16 cellular contexts compared by ENCODE assay signal in genomic region chr9:97860451-97861147, GRCh38. TPM values are rescaled to one million over a fixed set of nuclear protein-coding genes. Genes with fewer than 3 reads are reported as not detected.
DNase-seq lines count a peak whose midpoint lies in the region; ATAC-seq and TF ChIP-seq lines count a peak whose summit lies in the region.
"Had no signal": no experiment of that assay in that cellular context is flagged by ENCODE, and none has a peak within 500 bp of the region (broad histone marks: within the 10 kb centered on the region; RNA-seq: fewer than 3 reads in every experiment).

No MANE protein-coding gene starts in this region.

- no peaks in the 10 kb centered on the region for H3K79me2 ChIP-seq in PC-3 (ENCODE audit: low read length)

- no peak for ATAC-seq in PC-3
- ATAC-seq: K562 had no signal

- H4K20me1 ChIP-seq in PC-3 (ENCODE audit: low read length): no peaks in the 10 kb centered on the region
- H4K20me1 ChIP-seq: BLaER1 treated with 17β-estradiol and CSF1 and Interleukin-3, amounts not matched to agents 10 nM and 100 nM had no signal

- H3K4me2 ChIP-seq in PC-3 (ENCODE audit: low read length): no peak overlapping the region
- H3K4me2 ChIP-seq: BLaER1 treated with 17β-estradiol and CSF1 and Interleukin-3, amounts not matched to agents 10 nM and 100 nM had no signal

- peaks cover 94% of the 10 kb centered on the region for H3K27me3 ChIP-seq in endodermal cell (ENCODE audit: control insufficient read depth, insufficient read depth, low read length, poor library complexity, severe bottlenecking)
- no peaks in the 10 kb centered on the region for H3K27me3 ChIP-seq in PC-3 (ENCODE audit: low read length)

- H3K9me3 ChIP-seq in endodermal cell (ENCODE audit: control insufficient read depth, low read length) (peaks cover 5% of the 10 kb centered on the region), PC-3 (ENCODE audit: low read length) (no peaks in the 10 kb centered on the region)
- H3K9me3 ChIP-seq: HAP-1 had no signal

- no peak overlapping the region for H3K4me3 ChIP-seq in endodermal cell (ENCODE audit: low read length)
- H3K4me3 ChIP-seq in PC-3 (ENCODE audit: low read length): no peak overlapping the region
- H3K4me3 ChIP-seq: BLaER1 treated with 17β-estradiol and CSF1 and Interleukin-3, amounts not matched to agents 10 nM and 100 nM; HAP-1; K562 had no signal

- H3K27me3 Mint-ChIP-seq in activated CD4-positive, alpha-beta T cell treated with anti-CD3 and anti-CD28 coated beads, Interleukin-2, amount 10 ng/mL, durations not matched to agents 24 days and 14 days: peaks cover 73% of the 10 kb centered on the region
- H3K27me3 Mint-ChIP-seq in endodermal cell (ENCODE audit: insufficient read depth) (peaks cover 100% of the 10 kb centered on the region), osteocyte (ENCODE audit: unreplicated experiment) (peaks cover 83% of the 10 kb centered on the region), MCF 10A (ENCODE audit: insufficient read depth, unreplicated experiment) (peaks cover 33% of the 10 kb centered on the region)

- CTCF ChIA-PET in MCF 10A (lab: Yijun Ruan, JAX) (interaction anchor here (1.6 kb wide), 1 partner anchor 41 kb away, joined by 3 read pairs; no protein-coding TSS in a partner anchor), PC-3 (lab: Charles Lee) (no interaction called here)

- H3K27ac Mint-ChIP-seq in activated CD4-positive, alpha-beta T cell treated with anti-CD3 and anti-CD28 coated beads, Interleukin-2, amount 10 ng/mL, durations not matched to agents 24 days and 14 days: no peak overlapping the region
- H3K27ac Mint-ChIP-seq in endodermal cell (no peak overlapping the region), osteocyte (ENCODE audit: unreplicated experiment) (no peak overlapping the region), MCF 10A (ENCODE audit: low read depth, unreplicated experiment) (no peak overlapping the region)
- H3K27ac Mint-ChIP-seq: CD4-positive, CD25-positive, alpha-beta regulatory T cell had no signal

- no peaks in the 10 kb centered on the region for H3K9me2 ChIP-seq in PC-3 (replicated peaks; ENCODE audit: low read length)

- H3K4me3 Mint-ChIP-seq in activated CD4-positive, alpha-beta T cell treated with anti-CD3 and anti-CD28 coated beads, Interleukin-2, amount 10 ng/mL, durations not matched to agents 24 days and 14 days: no peak overlapping the region
- H3K4me3 Mint-ChIP-seq in endodermal cell (no peak overlapping the region), osteocyte (ENCODE audit: unreplicated experiment) (no peak overlapping the region), MCF 10A (ENCODE audit: unreplicated experiment) (no peak overlapping the region)

- H3K9ac ChIP-seq in endodermal cell (ENCODE audit: extremely low read depth, low read length, poor library complexity, severe bottlenecking): no peak overlapping the region
- H3K9ac ChIP-seq in PC-3 (ENCODE audit: low read length): no peak overlapping the region
- H3K9ac ChIP-seq: BLaER1 treated with 17β-estradiol and CSF1 and Interleukin-3, amounts not matched to agents 10 nM and 100 nM had no signal

- peaks cover 7% of the 10 kb centered on the region for H3K4me1 Mint-ChIP-seq in activated CD4-positive, alpha-beta T cell treated with anti-CD3 and anti-CD28 coated beads, Interleukin-2, amount 10 ng/mL, durations not matched to agents 24 days and 14 days
- H3K4me1 Mint-ChIP-seq in endodermal cell (peaks cover 8% of the 10 kb centered on the region), osteocyte (ENCODE audit: unreplicated experiment) (peaks cover 6% of the 10 kb centered on the region), MCF 10A (ENCODE audit: insufficient read depth, unreplicated experiment) (no peaks in the 10 kb centered on the region)

- 65 to 77% methylated on average over 9 to 10 of the region's 10 CpGs for WGBS in endodermal cell (ENCODE audit: insufficient coverage in 1 of 2, insufficient read length in 1 of 2), 2 experiments

- H3F3A ChIP-seq in PC-3 (ENCODE audit: low read length, unreplicated experiment): no peaks in the 10 kb centered on the region

- no peak for TF ChIP-seq CTCF in endodermal cell (conservative IDR thresholded peaks at IDR 0.05)
- TF ChIP-seq CTCF in osteocyte (IDR thresholded peaks at IDR 0.05): no peak
- no peak for TF ChIP-seq CTCF in MCF 10A (IDR thresholded peaks at IDR 0.05; ENCODE audit: unreplicated experiment)
- no peak for TF ChIP-seq CTCF in PC-3 (conservative IDR thresholded peaks at IDR 0.05; ENCODE audit: low read depth, low read length)

- no peaks in the 10 kb centered on the region for H3K36me3 Mint-ChIP-seq in activated CD4-positive, alpha-beta T cell treated with anti-CD3 and anti-CD28 coated beads, Interleukin-2, amount 10 ng/mL, durations not matched to agents 24 days and 14 days (ENCODE audit: low read depth)
- H3K36me3 Mint-ChIP-seq in endodermal cell (ENCODE audit: low read depth) (no peaks in the 10 kb centered on the region), osteocyte (ENCODE audit: unreplicated experiment) (no peaks in the 10 kb centered on the region), MCF 10A (ENCODE audit: insufficient read depth, unreplicated experiment) (no peaks in the 10 kb centered on the region)
- H3K36me3 Mint-ChIP-seq: CD4-positive, CD25-positive, alpha-beta regulatory T cell had no signal

- peaks cover 7% of the 10 kb centered on the region for H3K9me3 Mint-ChIP-seq in activated CD4-positive, alpha-beta T cell treated with anti-CD3 and anti-CD28 coated beads, Interleukin-2, amount 10 ng/mL, durations not matched to agents 24 days and 14 days
- peaks cover 5% of the 10 kb centered on the region for H3K9me3 Mint-ChIP-seq in endodermal cell
- H3K9me3 Mint-ChIP-seq in osteocyte (ENCODE audit: unreplicated experiment): peaks cover 10% of the 10 kb centered on the region
- H3K9me3 Mint-ChIP-seq in MCF 10A (ENCODE audit: unreplicated experiment): no peaks in the 10 kb centered on the region

- no peak overlapping the region for H2AFZ ChIP-seq in PC-3 (ENCODE audit: low read length)

- H3K27ac ChIP-seq in endodermal cell (ENCODE audit: low read depth, low read length) (no peak overlapping the region), PC-3 (ENCODE audit: low read length) (no peak overlapping the region)
- H3K27ac ChIP-seq: BLaER1 treated with 17β-estradiol and CSF1 and Interleukin-3, amounts not matched to agents 10 nM and 100 nM; HL-60 had no signal

- no TSS peak for BruUV-seq in MCF 10A (replicated peaks; lab: Mats Ljungman, UMichigan)
- BruUV-seq in PC-3 (replicated peaks; lab: Mats Ljungman, UMichigan): no TSS peak

- H3K4me1 ChIP-seq in endodermal cell (ENCODE audit: control insufficient read depth, insufficient read depth, low read length): peaks cover 12% of the 10 kb centered on the region
- H3K4me1 ChIP-seq in PC-3 (ENCODE audit: insufficient read depth, low read length): no peaks in the 10 kb centered on the region
- H3K4me1 ChIP-seq: BLaER1 treated with 17β-estradiol and CSF1 and Interleukin-3, amounts not matched to agents 10 nM and 100 nM; HAP-1 had no signal

- peak; percentile 41 for DNase-seq in activated CD4-positive, alpha-beta T cell treated with anti-CD3 and anti-CD28 coated beads, Interleukin-2, amount 10 ng/mL, durations not matched to agents 24 days and 14 days
- DNase-seq in activated CD4-positive, alpha-beta T cell treated with anti-CD3 and anti-CD28 coated beads, Interleukin-2, amount 50 U/mL, for 1 hour: no peak
- DNase-seq in endodermal cell (peak; percentile 43), osteocyte (ENCODE audit: extremely low spot score, unreplicated experiment) (peak; percentile 73), MCF 10A (ENCODE audit: unreplicated experiment) (no peak), PC-3 (no peak)
- DNase-seq in activated CD8-positive, alpha-beta memory T cell treated with anti-CD3 and anti-CD28 coated beads, Interleukin-2, amount 50 U/mL, for 4 hours: no peak
- DNase-seq: ACHN; CD4-positive, CD25-positive, alpha-beta regulatory T cell; DMS79 had no signal

- H3K36me3 ChIP-seq in endodermal cell (ENCODE audit: control insufficient read depth, insufficient read depth, low read length) (no peaks in the 10 kb centered on the region), PC-3 (ENCODE audit: low read depth, low read length) (no peaks in the 10 kb centered on the region)
- H3K36me3 ChIP-seq: BLaER1 treated with 17β-estradiol and CSF1 and Interleukin-3, amounts not matched to agents 10 nM and 100 nM; HAP-1 had no signal

- intact Hi-C loops in activated CD4-positive, alpha-beta T cell treated with anti-CD3 and anti-CD28 coated beads, Interleukin-2, amount 10 ng/mL, durations not matched to agents 24 days and 14 days (cut with micrococcal nuclease): no loop called here
- intact Hi-C loops in MCF 10A (cut with micrococcal nuclease) (no loop called here), PC-3 (cut with micrococcal nuclease) (no loop called here)

- POLR2A ChIA-PET in MCF 10A (lab: Yijun Ruan, JAX): no interaction called here
- POLR2A ChIA-PET in PC-3 (lab: Charles Lee; ENCODE audit: unreplicated experiment): no interaction called here

RNA-seq across cellular contexts. Expression of gene FOXE1, which starts 7.6 kb away (rescaled TPM):
- total RNA-seq in activated CD4-positive, alpha-beta T cell treated with anti-CD3 and anti-CD28 coated beads, Interleukin-2, amount 10 ng/mL, durations not matched to agents 24 days and 14 days: not detected in 2 replicates
- total RNA-seq in endodermal cell (not detected), osteocyte (not detected in 2 replicates), MCF 10A (2022) (not detected in 2 replicates), PC-3 (2014; rRNA removed) (not detected in 2 replicates)
- polyA plus RNA-seq in endodermal cell (2013, experiment 1 of 2): not detected
- polyA plus RNA-seq in endodermal cell (2013, experiment 2 of 2): 0.21 TPM
- total RNA-seq: A172; CD4-positive, CD25-positive, alpha-beta regulatory T cell; H1; K562 had no signal
- polyA plus RNA-seq: CD4-positive, CD25-positive, alpha-beta regulatory T cell; K562 had no signal

Comparison
In these comparisons a context has a peak if more than half of its experiments do, and no peak if none do; other contexts are left out.
1. DNase-seq: peak in activated CD4-positive, alpha-beta T cell treated with anti-CD3 and anti-CD28 coated beads, Interleukin-2, amount 10 ng/mL, durations not matched to agents 24 days and 14 days (single experiment), endodermal cell (single experiment) and osteocyte (single experiment); none in activated CD4-positive, alpha-beta T cell treated with anti-CD3 and anti-CD28 coated beads, Interleukin-2, amount 50 U/mL, for 1 hour (single experiment), activated CD8-positive, alpha-beta memory T cell treated with anti-CD3 and anti-CD28 coated beads, Interleukin-2, amount 50 U/mL, for 4 hours (single experiment), MCF 10A (single experiment) and PC-3 (single experiment).